In genomic region chr14:102752239-102752847, GRCh38 we compare ENCODE assay signal across 2 cellular contexts.
TF ChIP-seq lines count a peak whose summit lies in the region.

No MANE protein-coding gene starts in this region.

TF ChIP-seq in HepG2, 621 proteins besides CTCF, POLR2A, EP300 and RAD21:
- TF ChIP-seq SNRNP70 (IDR thresholded peaks at IDR 0.05; ENCODE audit: low read depth, low read length) (no peak), ZBTB40 (IDR thresholded peaks at IDR 0.05) (no peak), ZBTB40 (CRISPR knock-in tag; IDR thresholded peaks at IDR 0.05) (peak; percentile 65; the same call in 1 of the 2 replicates), PHF21A (CRISPR knock-in tag; IDR thresholded peaks at IDR 0.05) (no peak)

TF ChIP-seq in GM12878, 131 proteins besides CTCF, POLR2A, EP300 and RAD21:
- no peak for TF ChIP-seq SMC3 (IDR thresholded peaks at IDR 0.05; ENCODE audit: borderline replicate concordance, low read length)
- TF ChIP-seq ZBTB40 (IDR thresholded peaks at IDR 0.05; ENCODE audit: borderline replicate concordance) = peak; percentile 46; the same call in 1 of the 2 replicates
- TF ChIP-seq ZNF217 (IDR thresholded peaks at IDR 0.05) = no peak
